ENCODE assay signal across 14 cellular contexts in genomic region chr18:64659186-64659585, GRCh38.
"Had no signal": no experiment of that assay in that cellular context is flagged by ENCODE, and none has a peak within 500 bp of the region (broad histone marks: within the 10 kb centered on the region; RNA-seq: fewer than 3 reads in every experiment).

No MANE protein-coding gene starts in this region.

- H3K4me1 Mint-ChIP-seq: neural progenitor cell had no signal

- H3K4me3 Mint-ChIP-seq: activated CD8-positive, alpha-beta T cell treated with anti-CD3 and anti-CD28 coated beads, Interleukin-2, amount 10 ng/mL, durations not matched to agents 7 days and 5 days; activated naive CD8-positive, alpha-beta T cell; neural progenitor cell had no signal

- H3K9me3 Mint-ChIP-seq: neural progenitor cell had no signal

- H3K36me3 Mint-ChIP-seq: activated naive CD8-positive, alpha-beta T cell; neural progenitor cell had no signal

- DNase-seq: activated CD4-positive, alpha-beta T cell treated with anti-CD3 and anti-CD28 coated beads for 48 hours; activated CD8-positive, alpha-beta memory T cell treated with anti-CD3 and anti-CD28 coated beads, Interleukin-2, amount 50 U/mL, for 4 hours; activated CD8-positive, alpha-beta T cell treated with anti-CD3 and anti-CD28 coated beads, Interleukin-2, amount 10 ng/mL, durations not matched to agents 7 days and 5 days; activated gamma-delta T cell treated with Interleukin-2 at 50 U/mL for 16 hours; amniotic stem cell; dorsolateral prefrontal cortex; erythroblast; ovary; right lobe of liver; stimulated activated naive CD8-positive, alpha-beta T cell treated with anti-CD3 and anti-CD28 coated beads, Interleukin-15, Interleukin-2, amounts not matched to agents 100 U/mL and 50 U/mL, for 24 hours; trophoblast cell had no signal

- H3K27me3 Mint-ChIP-seq: activated naive CD8-positive, alpha-beta T cell had no signal

- H3K27ac Mint-ChIP-seq: activated CD8-positive, alpha-beta T cell treated with anti-CD3 and anti-CD28 coated beads, Interleukin-2, amount 10 ng/mL, durations not matched to agents 7 days and 5 days; activated naive CD8-positive, alpha-beta T cell; neural progenitor cell had no signal

- FAIRE-seq: islet of Langerhans had no signal
